Comparison of ENCODE assay signal across 13 cellular contexts in the genomic region with DNA sequence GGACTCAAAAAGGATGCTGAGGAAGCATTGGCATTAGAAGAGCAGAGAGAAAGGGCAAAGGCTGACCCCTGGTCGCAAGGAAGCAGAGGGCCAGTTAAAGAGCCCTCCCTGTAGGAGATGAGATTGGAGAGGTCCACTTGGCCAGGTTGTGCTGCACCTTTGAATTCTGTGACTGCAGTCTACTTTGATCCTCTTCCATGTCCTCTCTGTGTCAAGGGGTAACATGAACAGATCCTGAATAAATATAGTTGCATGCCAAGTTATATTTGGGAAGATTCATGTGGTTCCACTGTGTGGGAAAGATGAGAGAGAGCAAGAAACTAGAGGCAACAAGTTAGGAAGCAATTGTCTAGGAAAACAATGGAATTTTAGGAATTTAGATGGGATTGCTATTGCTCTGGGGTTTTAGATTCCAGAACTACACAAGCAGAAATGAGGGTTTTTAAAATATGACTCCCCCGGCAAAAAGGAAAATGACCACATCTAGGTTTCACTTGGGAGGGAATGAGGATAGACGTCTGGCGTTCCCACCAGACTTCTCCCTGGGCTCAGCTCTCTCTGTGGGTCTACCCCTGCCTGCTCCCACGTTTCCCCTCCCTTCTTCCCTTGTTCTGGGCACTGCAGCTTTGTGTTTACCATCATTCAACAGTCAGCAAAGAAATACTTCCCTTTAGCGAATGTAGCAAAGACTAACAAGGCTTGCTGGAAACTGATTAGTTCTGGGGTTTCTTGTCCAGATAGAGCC.
DNase-seq lines count a peak whose midpoint lies in the region; ATAC-seq and TF ChIP-seq lines count a peak whose summit lies in the region.
"Had no signal": no experiment of that assay in that cellular context is flagged by ENCODE, and none has a peak within 500 bp of the region (broad histone marks: within the 10 kb centered on the region; RNA-seq: fewer than 3 reads in every experiment).

No MANE protein-coding gene starts in this region.

- ATAC-seq in aorta (ENCODE audit: low FRiP score) = peak; percentile 39
- no peak for ATAC-seq in GM19023 (IDR thresholded peaks at IDR 0.05; ENCODE audit: unreplicated experiment)
- ATAC-seq in CD8-positive, alpha-beta T cell = no peak
- ATAC-seq: HCT116, WTC11 had no signal

- no peaks in the 10 kb centered on the region for H3K9me3 Mint-ChIP-seq in MCF 10A (ENCODE audit: unreplicated experiment)
- H3K9me3 Mint-ChIP-seq in CD8-positive, alpha-beta T cell = peaks cover 3% of the 10 kb centered on the region

- H3K36me3 Mint-ChIP-seq in MCF 10A (ENCODE audit: insufficient read depth, unreplicated experiment) = no peaks in the 10 kb centered on the region
- no peaks in the 10 kb centered on the region for H3K36me3 Mint-ChIP-seq in CD8-positive, alpha-beta T cell

- no peak overlapping the region for H3K27ac Mint-ChIP-seq in MCF 10A (ENCODE audit: low read depth, unreplicated experiment)
- H3K27ac Mint-ChIP-seq in CD8-positive, alpha-beta T cell = no peak overlapping the region
- H3K27ac Mint-ChIP-seq: WTC11 had no signal

- intact Hi-C loops in breast epithelium (cut with DNase I; ENCODE audit: low total_unique reads) (no loop called here), MCF 10A (cut with micrococcal nuclease) (no loop called here), aorta (cut with DNase I) (loop anchor here in 1 of 2 donors (5.0 kb wide), 1 partner anchor 59 kb away; no protein-coding TSS in a partner anchor)
- intact Hi-C loops in CD8-positive, alpha-beta T cell (cut with DNase I, micrococcal nuclease) = no loop called here

- H3K9me3 ChIP-seq in breast epithelium (peaks cover 0 to 3% of the 10 kb centered on the region in 2 donors), osteoblast (ENCODE audit: low read depth, low read length) (no peaks in the 10 kb centered on the region), aorta (ENCODE audit: control insufficient read depth, low read length) (no peaks in the 10 kb centered on the region)
- H3K9me3 ChIP-seq in CD8-positive, alpha-beta T cell (ENCODE audit: low read length) = no peaks in the 10 kb centered on the region

- H3K36me3 ChIP-seq in breast epithelium = no peaks in the 10 kb centered on the region
- H3K36me3 ChIP-seq in osteoblast (ENCODE audit: insufficient read depth, low read length) = no peaks in the 10 kb centered on the region
- no peaks in the 10 kb centered on the region for H3K36me3 ChIP-seq in aorta (ENCODE audit: control insufficient read depth in 1 of 2, insufficient read depth in 2 of 2, low read length in 1 of 2)
- H3K36me3 ChIP-seq in CD8-positive, alpha-beta T cell (ENCODE audit: insufficient read depth, low read length) = no peaks in the 10 kb centered on the region

- no peak overlapping the region for H3K4me3 Mint-ChIP-seq in MCF 10A (ENCODE audit: unreplicated experiment)
- H3K4me3 Mint-ChIP-seq in CD8-positive, alpha-beta T cell = no peak overlapping the region
- H3K4me3 Mint-ChIP-seq: WTC11 had no signal

- peak overlapping the region; percentile 69 to 87 for H3K27ac ChIP-seq in breast epithelium
- H3K27ac ChIP-seq in osteoblast (ENCODE audit: low read depth, low read length) = peak overlapping the region; percentile 21
- peak overlapping the region in 1 of 2 donors; percentile 91 for H3K27ac ChIP-seq in aorta (ENCODE audit: low read depth in 1 of 2, low read length in 2 of 2)
- no peak overlapping the region for H3K27ac ChIP-seq in CD8-positive, alpha-beta T cell (ENCODE audit: low read depth, low read length)
- H3K27ac ChIP-seq: 22Rv1 had no signal

- POLR2A ChIA-PET in MCF 10A (lab: Yijun Ruan, JAX) = no interaction called here
- POLR2A ChIA-PET in CD8-positive, alpha-beta T cell (lab: Charles Lee) = no interaction called here

- 18 to 19% methylated on average over 6 of the region's 6 CpGs for WGBS in aorta, 2 donors

- no peaks in the 10 kb centered on the region for H3K27me3 Mint-ChIP-seq in MCF 10A (ENCODE audit: insufficient read depth, unreplicated experiment)
- H3K27me3 Mint-ChIP-seq in CD8-positive, alpha-beta T cell (ENCODE audit: low read depth) = no peaks in the 10 kb centered on the region

- peak overlapping the region; percentile 75 for H3K4me2 ChIP-seq in osteoblast (ENCODE audit: insufficient read depth, low read length)

- DNase-seq in breast epithelium (ENCODE audit: low spot score in 2 of 2) (no peak), MCF 10A (ENCODE audit: unreplicated experiment) (no peak), glomerular visceral epithelial cell (ENCODE audit: extremely low spot score) (peak; percentile 15), osteoblast (ENCODE audit: insufficient read length, low spot score, missing footprints) (no peak), aorta (peak in 1 of 2 donors; percentile 58), activated gamma-delta T cell (lab: John Stamatoyannopoulos, UW) (no peak)
- no peak for DNase-seq in CD8-positive, alpha-beta T cell
- DNase-seq: effector CD4-positive, alpha-beta T cell; NCI-H1694 treated with DMSO at 0.1 percent for 48 hours had no signal

- H2AFZ ChIP-seq in osteoblast (ENCODE audit: low read length) = peak overlapping the region; percentile 81

- no peaks in the 10 kb centered on the region for H4K20me1 ChIP-seq in osteoblast (ENCODE audit: insufficient read depth, low read length)

- H3K4me3 ChIP-seq in breast epithelium (no peak overlapping the region), osteoblast (ENCODE audit: insufficient read depth, low read length) (peak overlapping the region; percentile 11), aorta (ENCODE audit: low read length in 2 of 2) (no peak overlapping the region)
- no peak overlapping the region for H3K4me3 ChIP-seq in CD8-positive, alpha-beta T cell (ENCODE audit: low read depth, low read length)

- H3K79me2 ChIP-seq in osteoblast (ENCODE audit: insufficient read depth, low read length) = no peaks in the 10 kb centered on the region

- TF ChIP-seq POLR2A in breast epithelium (IDR thresholded peaks at IDR 0.05) = no peak

- H3K4me1 Mint-ChIP-seq in MCF 10A (ENCODE audit: insufficient read depth, unreplicated experiment) = no peaks in the 10 kb centered on the region
- peaks cover 5% of the 10 kb centered on the region for H3K4me1 Mint-ChIP-seq in CD8-positive, alpha-beta T cell (ENCODE audit: low read depth)

- H3K27me3 ChIP-seq in breast epithelium = no peaks in the 10 kb centered on the region
- H3K27me3 ChIP-seq in osteoblast (ENCODE audit: insufficient read depth, low read length) = no peaks in the 10 kb centered on the region
- no peaks in the 10 kb centered on the region for H3K27me3 ChIP-seq in aorta (ENCODE audit: control insufficient read depth in 1 of 2, insufficient read depth in 2 of 2, low read length in 1 of 2)
- no peaks in the 10 kb centered on the region for H3K27me3 ChIP-seq in CD8-positive, alpha-beta T cell (ENCODE audit: insufficient read depth, low read length)

- TF ChIP-seq CTCF in breast epithelium (IDR thresholded peaks at IDR 0.05) = no peak
- TF ChIP-seq CTCF in MCF 10A (IDR thresholded peaks at IDR 0.05; ENCODE audit: unreplicated experiment) = no peak
- no peak for TF ChIP-seq CTCF in osteoblast (IDR thresholded peaks at IDR 0.05; ENCODE audit: extremely low read depth, low read depth, low read length)
- TF ChIP-seq CTCF in CD8-positive, alpha-beta T cell (IDR thresholded peaks at IDR 0.05) = no peak

- CTCF ChIA-PET in MCF 10A (lab: Yijun Ruan, JAX) = interaction anchor here (1.1 kb wide), 1 partner anchor 8 kb away, joined by 6 read pairs; no protein-coding TSS in a partner anchor
- CTCF ChIA-PET in CD8-positive, alpha-beta T cell (lab: Charles Lee) = interaction anchor here (0.6 kb wide), 1 partner anchor 267 kb away, joined by 3 read pairs; no protein-coding TSS in a partner anchor

- no TSS peak for BruUV-seq in MCF 10A (replicated peaks; lab: Mats Ljungman, UMichigan)

- H3K4me1 ChIP-seq in breast epithelium (no peaks in the 10 kb centered on the region), osteoblast (ENCODE audit: insufficient read depth, low read length) (peaks cover 16% of the 10 kb centered on the region), aorta (ENCODE audit: control insufficient read depth in 1 of 2, insufficient read depth in 2 of 2, low read length in 2 of 2) (peaks cover 5 to 7% of the 10 kb centered on the region in 2 donors)
- no peaks in the 10 kb centered on the region for H3K4me1 ChIP-seq in CD8-positive, alpha-beta T cell (ENCODE audit: insufficient read depth, low read length)
